In the genomic region with DNA sequence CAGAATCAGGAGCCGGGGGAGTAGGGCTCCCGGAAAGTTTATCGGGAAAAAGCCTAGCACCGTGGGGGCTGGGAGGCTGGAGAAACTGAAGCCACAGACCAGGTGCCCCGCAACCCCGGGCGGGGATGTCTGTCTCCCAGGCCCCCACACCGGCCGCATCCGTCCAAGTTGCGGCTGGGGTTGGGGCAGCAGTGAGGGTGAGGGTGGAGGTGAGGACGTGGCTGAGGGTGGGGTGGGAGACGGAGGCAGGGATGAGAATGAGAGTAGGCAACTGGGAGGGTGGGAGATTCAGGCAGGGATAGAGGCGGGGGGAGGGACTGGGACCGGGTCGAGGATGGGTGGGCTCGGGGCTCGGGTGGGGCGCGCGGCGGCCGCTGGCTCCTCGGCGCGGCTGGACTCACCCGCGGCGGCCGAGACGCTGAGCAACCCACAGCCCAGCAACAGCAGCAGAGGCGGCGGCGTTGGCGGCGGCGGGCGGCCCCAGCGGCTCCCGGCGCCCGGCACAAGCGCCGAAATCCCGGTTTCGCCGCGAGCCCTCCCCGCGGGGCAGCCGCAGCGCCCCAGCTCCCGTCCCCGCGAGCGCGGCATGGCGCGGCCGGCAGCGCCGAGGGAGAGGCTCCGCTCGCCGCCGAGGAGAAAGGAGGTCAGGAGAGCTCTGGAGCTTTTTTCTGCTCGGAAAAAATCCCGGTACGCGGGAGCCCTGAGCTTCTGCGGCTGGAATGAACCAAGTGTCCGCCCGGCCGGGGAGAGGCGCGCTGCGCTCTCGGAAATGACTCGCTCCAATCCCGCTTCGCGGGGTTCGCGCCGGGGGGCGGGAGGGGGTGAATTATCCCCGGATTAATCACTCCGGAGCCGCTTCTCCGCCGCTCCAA, we compare ENCODE assay signal across 9 cellular contexts. TPM values are rescaled to one million over a fixed set of nuclear protein-coding genes. Genes with fewer than 3 reads are reported as not detected.
A peak's percentile ranks its signal among the peaks of the same experiment; 100 is the strongest.
DNase-seq lines count a peak whose midpoint lies in the region; ATAC-seq and TF ChIP-seq lines count a peak whose summit lies in the region.
"Had no signal": no experiment of that assay in that cellular context is flagged by ENCODE, and none has a peak within 500 bp of the region (broad histone marks: within the 10 kb centered on the region; RNA-seq: fewer than 3 reads in every experiment).

A gene (minus strand): TSS at position 721 of the 872 bp plus-strand sequence. CDS start 133 bp downstream, at position 588.

- peaks cover 57 to 84% (median 72%) of the 10 kb centered on the region in 5 donors for H3K27me3 Mint-ChIP-seq in naive thymus-derived CD4-positive, alpha-beta T cell

- no peak for ATAC-seq in naive thymus-derived CD4-positive, alpha-beta T cell
- ATAC-seq in HG03159 (IDR thresholded peaks at IDR 0.05; ENCODE audit: unreplicated experiment) (no peak), HG02973 (IDR thresholded peaks at IDR 0.05; ENCODE audit: unreplicated experiment) (no peak)

- no peaks in the 10 kb centered on the region for H3K4me1 ChIP-seq in naive thymus-derived CD4-positive, alpha-beta T cell (ENCODE audit: control insufficient read depth in 2 of 2, insufficient read depth in 2 of 2, low read length in 2 of 2)
- no peaks in the 10 kb centered on the region for H3K4me1 ChIP-seq in colonic mucosa

- H3K27ac ChIP-seq in naive thymus-derived CD4-positive, alpha-beta T cell (ENCODE audit: low read depth, low read length) = no peak within 1 kb of the TSS
- H3K27ac ChIP-seq in colonic mucosa = no peak within 1 kb of the TSS

- peaks cover 0 to 6% (median 3%) of the 10 kb centered on the region in 5 donors for H3K36me3 Mint-ChIP-seq in naive thymus-derived CD4-positive, alpha-beta T cell

- H3K27me3 ChIP-seq in naive thymus-derived CD4-positive, alpha-beta T cell (ENCODE audit: control insufficient read depth in 2 of 2, insufficient read depth in 2 of 2, low read length in 2 of 2) = no peaks in the 10 kb centered on the region
- peaks cover 39% of the 10 kb centered on the region for H3K27me3 ChIP-seq in colonic mucosa

- H3K27ac Mint-ChIP-seq in naive thymus-derived CD4-positive, alpha-beta T cell = peak within 1 kb of the TSS in 1 of 9 donors; percentile 0
- H3K27ac Mint-ChIP-seq: IgD-negative memory B cell had no signal

- H3K4me3 Mint-ChIP-seq in naive thymus-derived CD4-positive, alpha-beta T cell = peak within 1 kb of the TSS in 9 of 10 donors; percentile 9 to 75 (median 58)

- no peak within 1 kb of the TSS for H3K9ac ChIP-seq in colonic mucosa (ENCODE audit: low read depth in 2 of 2, low read length in 2 of 2)

- no peaks in the 10 kb centered on the region for H3K36me3 ChIP-seq in naive thymus-derived CD4-positive, alpha-beta T cell (ENCODE audit: control insufficient read depth in 2 of 3, insufficient read depth in 3 of 3, low read length in 3 of 3)
- no peaks in the 10 kb centered on the region for H3K36me3 ChIP-seq in colonic mucosa

- POLR2A ChIA-PET in naive thymus-derived CD4-positive, alpha-beta T cell (lab: Charles Lee) = no interaction called here

- no peak for TF ChIP-seq CTCF in epithelial cell of esophagus (IDR thresholded peaks at IDR 0.05; ENCODE audit: insufficient read depth, low read depth, low read length, missing control alignments)
- no peak for TF ChIP-seq CTCF in colonic mucosa (IDR thresholded peaks at IDR 0.05)

- peaks cover 0 to 18% (median 14%) of the 10 kb centered on the region in 7 donors for H3K4me1 Mint-ChIP-seq in naive thymus-derived CD4-positive, alpha-beta T cell

- CTCF ChIA-PET in naive thymus-derived CD4-positive, alpha-beta T cell (lab: Charles Lee) = no interaction called here

- peak; percentile 69 for DNase-seq in EH (ENCODE audit: low read depth)
- DNase-seq in NCI-H526 treated with DMSO at 0.1 percent for 48 hours (lab: John Stamatoyannopoulos, UW) = peak; percentile 35
- DNase-seq in epithelial cell of esophagus (ENCODE audit: low read depth) = peak; percentile 30
- DNase-seq in naive thymus-derived CD4-positive, alpha-beta T cell = no peak
- DNase-seq in colonic mucosa = no peak
- no peak for DNase-seq in OCI-M2 (lab: John Stamatoyannopoulos, UW; ENCODE audit: unreplicated experiment)

- H3K9me3 Mint-ChIP-seq in naive thymus-derived CD4-positive, alpha-beta T cell = peaks cover 0 to 5% (median 0%) of the 10 kb centered on the region in 11 donors
- H3K9me3 Mint-ChIP-seq: IgD-negative memory B cell had no signal

- no peaks in the 10 kb centered on the region for H3K9me3 ChIP-seq in naive thymus-derived CD4-positive, alpha-beta T cell (ENCODE audit: control insufficient read depth in 2 of 3, low read length in 3 of 3)
- no peaks in the 10 kb centered on the region for H3K9me3 ChIP-seq in colonic mucosa

- intact Hi-C loops in naive thymus-derived CD4-positive, alpha-beta T cell (cut with micrococcal nuclease) = no loop called here
- intact Hi-C loops in colonic mucosa (cut with DNase I) = loop anchor here (5.0 kb wide), 1 partner anchor 532 kb away; no protein-coding TSS in a partner anchor

- H3K4me3 ChIP-seq in epithelial cell of esophagus (ENCODE audit: low read length) (no peak within 1 kb of the TSS), colonic mucosa (no peak within 1 kb of the TSS)
- no peak within 1 kb of the TSS for H3K4me3 ChIP-seq in naive thymus-derived CD4-positive, alpha-beta T cell (ENCODE audit: low read length)

RNA-seq across cellular contexts. Expression of the gene that starts here (rescaled TPM):
- not detected for total RNA-seq in naive thymus-derived CD4-positive, alpha-beta T cell
- under 1 TPM in 1 of 2 donors, not detected in 1; 0.02 TPM for polyA plus RNA-seq in naive thymus-derived CD4-positive, alpha-beta T cell
- total RNA-seq in colonic mucosa = under 1 TPM; 0.05 to 0.10 TPM
- polyA plus RNA-seq: IgD-negative memory B cell had no signal

Comparison
In these comparisons a context has a peak if more than half of its experiments do, and no peak if none do; other contexts are left out.
1. DNase-seq: peak in EH (single experiment), NCI-H526 treated with DMSO at 0.1 percent for 48 hours (single experiment) and epithelial cell of esophagus (single experiment); none in naive thymus-derived CD4-positive, alpha-beta T cell (0 of 9), colonic mucosa (single experiment) and OCI-M2 (single experiment).